Comparison of ENCODE assay signal across 9 cellular contexts in the genomic region with DNA sequence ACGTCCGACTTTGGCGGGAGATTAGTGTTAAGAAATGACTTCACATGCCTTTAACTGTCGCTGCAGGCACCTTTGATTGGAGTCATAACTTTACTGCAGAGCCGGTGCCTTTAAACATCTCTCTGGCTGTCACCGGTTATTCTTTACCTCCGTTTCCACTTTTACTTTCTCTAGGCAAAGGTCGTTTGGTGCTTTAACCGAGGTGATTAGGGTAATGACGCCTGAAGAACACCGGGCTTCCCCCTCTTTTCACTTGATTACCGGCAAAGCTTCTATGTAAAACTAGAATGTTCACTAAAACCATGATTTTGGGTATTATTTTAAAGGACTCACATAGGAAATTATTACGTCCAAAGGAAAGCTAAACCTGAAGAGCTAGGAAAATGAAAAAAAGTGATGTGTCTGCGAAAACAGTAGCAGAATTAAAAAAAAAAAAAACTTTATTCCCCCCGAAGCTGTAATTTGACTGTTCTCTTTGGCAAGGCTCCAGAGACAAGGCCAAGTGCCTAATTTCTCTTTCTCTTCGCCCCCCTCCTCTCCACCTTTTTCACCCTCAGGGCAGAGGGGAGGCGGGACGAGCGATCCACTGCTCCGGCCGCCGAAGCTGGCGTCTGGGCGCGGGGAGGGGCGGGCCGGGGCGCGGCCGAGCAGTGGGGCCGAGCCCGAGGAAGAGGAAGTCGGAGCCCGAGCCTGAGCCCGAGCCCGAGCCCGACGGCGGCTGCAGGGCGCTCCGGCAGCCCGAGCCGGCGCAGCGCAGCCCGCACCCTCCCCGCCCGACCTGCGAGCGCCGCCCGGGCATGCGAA. TPM values are rescaled to one million over a fixed set of nuclear protein-coding genes. Genes with fewer than 3 reads are reported as not detected.
A peak's percentile ranks its signal among the peaks of the same experiment; 100 is the strongest.
DNase-seq lines count a peak whose midpoint lies in the region; ATAC-seq, FAIRE-seq and TF ChIP-seq lines count a peak whose summit lies in the region.
"Had no signal": no experiment of that assay in that cellular context is flagged by ENCODE, and none has a peak within 500 bp of the region (broad histone marks: within the 10 kb centered on the region; RNA-seq: fewer than 3 reads in every experiment).

A gene (plus strand): TSS at position 687 of the 804 bp plus-strand sequence. CDS start 133,797 bp downstream, outside the sequence.

- POLR2A ChIA-PET in endothelial cell of umbilical vein (lab: Charles Lee) = interaction anchor here (0.6 kb wide), 1 partner anchor 518 kb away, joined by 4 read pairs; no protein-coding TSS in a partner anchor

- no peaks in the 10 kb centered on the region for H3K36me3 ChIP-seq in endothelial cell of umbilical vein (ENCODE audit: control insufficient read depth in 2 of 2, extremely low read depth in 1 of 2, insufficient read depth in 2 of 2, low read length in 2 of 2)

- H3K4me1 ChIP-seq in endothelial cell of umbilical vein (ENCODE audit: control insufficient read depth, extremely low read depth, insufficient read depth, low read length) = peaks cover 8% of the 10 kb centered on the region

- CTCF ChIA-PET in endothelial cell of umbilical vein (lab: Charles Lee) = interaction anchor here (1.0 to 4.5 kb wide), 11 partner anchors 11 to 528 kb away, joined by 3 to 80 read pairs (median 5); no protein-coding TSS in a partner anchor

- peak within 1 kb of the TSS; percentile 78 for H2AFZ ChIP-seq in endothelial cell of umbilical vein (ENCODE audit: low read depth, low read length)

- peaks cover 3% of the 10 kb centered on the region for H4K20me1 ChIP-seq in endothelial cell of umbilical vein (replicated peaks; ENCODE audit: control insufficient read depth, extremely low read depth, insufficient read depth, low read length)

- no peaks in the 10 kb centered on the region for H3K9me1 ChIP-seq in endothelial cell of umbilical vein (replicated peaks; ENCODE audit: control insufficient read depth, extremely low read depth, insufficient read depth, low read length)

- dilution Hi-C loops in endothelial cell of umbilical vein (cut with MboI; ENCODE audit: extremely low pct_ligation_motif_present, low sequenced_read_pairs) = no loop called here

- ATAC-seq in HG02840 (IDR thresholded peaks at IDR 0.05; ENCODE audit: low FRiP score, unreplicated experiment) = peak; percentile 53

- no peak for TF ChIP-seq POLR2A in endothelial cell of umbilical vein (IDR thresholded peaks at IDR 0.05; ENCODE audit: low read depth, low read length)

- H3K9me3 ChIP-seq in endothelial cell of umbilical vein (replicated peaks; ENCODE audit: control insufficient read depth, insufficient read depth, low read length) = no peaks in the 10 kb centered on the region

- peak within 1 kb of the TSS; percentile 68 to 80 (median 70) for H3K4me3 ChIP-seq in endothelial cell of umbilical vein (replicated peaks in 1 of 3; ENCODE audit: insufficient read depth in 1 of 3, low read depth in 1 of 3, low read length in 3 of 3)

- FAIRE-seq in endothelial cell of umbilical vein (lab: Jason Lieb, UNC) = peak; percentile 21

- TF ChIP-seq CTCF in endothelial cell of umbilical vein (IDR thresholded peaks at IDR 0.05; ENCODE audit: extremely low read depth in 1 of 2, insufficient read depth in 1 of 2, low read depth in 1 of 2, low read length in 2 of 2) = no peak

- peak; percentile 8 to 20 for DNase-seq in NCI-H2081 (lab: John Stamatoyannopoulos, UW)
- no peak for DNase-seq in NCI-H2081 treated with DMSO at 0.1 percent for 48 hours (lab: John Stamatoyannopoulos, UW)
- DNase-seq in NCI-H2171 treated with DMSO at 0.1 percent for 48 hours (lab: John Stamatoyannopoulos, UW) = peak; percentile 43
- DNase-seq in activated CD8-positive, alpha-beta memory T cell treated with anti-CD3 and anti-CD28 coated beads for 48 hours (ENCODE audit: low read depth in 2 of 3, low spot score in 2 of 3) = peak; percentile 6 to 52 (median 21)
- peak; percentile 58 for DNase-seq in endothelial cell of umbilical vein (ENCODE audit: low read depth, low spot score)
- peak; percentile 92 for DNase-seq in mesenteric fat pad (ENCODE audit: low spot score)
- peak; percentile 60 for DNase-seq in stimulated activated CD8-positive, alpha-beta memory T cell treated with anti-CD3 and anti-CD28 coated beads, Interleukin-4, amount 100 ng/mL, for 48 hours

- no peaks in the 10 kb centered on the region for H3K79me2 ChIP-seq in endothelial cell of umbilical vein (ENCODE audit: control insufficient read depth, insufficient read depth, low read length)

- peak within 1 kb of the TSS; percentile 54 for H3K9ac ChIP-seq in endothelial cell of umbilical vein (replicated peaks; ENCODE audit: extremely low read depth, insufficient read depth, low read length)

- intact Hi-C loops in endothelial cell of umbilical vein (cut with micrococcal nuclease) = loop anchor here (1.0 to 10.0 kb wide), 7 partner anchors 17 to 216 kb away; no protein-coding TSS in a partner anchor

- H3K27ac ChIP-seq in endothelial cell of umbilical vein (ENCODE audit: insufficient read depth, low read depth, low read length) = peak within 1 kb of the TSS; percentile 35
- H3K27ac ChIP-seq: C4-2B had no signal

- H3K4me2 ChIP-seq in endothelial cell of umbilical vein (ENCODE audit: insufficient read depth, low read length) = peak within 1 kb of the TSS; percentile 89

- peaks cover 21 to 31% of the 10 kb centered on the region in 2 experiments for H3K27me3 ChIP-seq in endothelial cell of umbilical vein (ENCODE audit: control insufficient read depth in 2 of 2, insufficient read depth in 2 of 2, low read length in 2 of 2)

- BruUV-seq in endothelial cell of umbilical vein (replicated peaks; lab: Mats Ljungman, UMichigan) = TSS peak; percentile 26

TF ChIP-seq in endothelial cell of umbilical vein, 7 proteins besides CTCF, POLR2A, EP300 and RAD21:
- TF ChIP-seq MYC (IDR thresholded peaks at IDR 0.05; ENCODE audit: low read depth, low read length) (no peak), FOS (IDR thresholded peaks at IDR 0.05; ENCODE audit: borderline replicate concordance, insufficient read depth, low read length) (no peak), EZH2 (IDR thresholded peaks at IDR 0.05; ENCODE audit: borderline replicate concordance, low read depth, low read length, severe bottlenecking) (peak; percentile 13), POLR2AphosphoS5 (IDR thresholded peaks at IDR 0.05; ENCODE audit: insufficient read depth, low read depth, low read length) (peak; percentile 30)
- TF ChIP-seq, protein P1, sequence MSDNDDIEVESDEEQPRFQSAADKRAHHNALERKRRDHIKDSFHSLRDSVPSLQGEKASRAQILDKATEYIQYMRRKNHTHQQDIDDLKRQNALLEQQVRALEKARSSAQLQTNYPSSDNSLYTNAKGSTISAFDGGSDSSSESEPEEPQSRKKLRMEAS (IDR thresholded peaks at IDR 0.05; ENCODE audit: insufficient read depth, insufficient read length) = no peak

RNA-seq across cellular contexts. Expression of the gene that starts here (rescaled TPM):
- total RNA-seq in endothelial cell of umbilical vein (49.7 and 62.5 TPM in 2 replicates), mesenteric fat pad (71.1 TPM)
- 7.8 and 8.8 TPM in 2 replicates for polyA plus RNA-seq in endothelial cell of umbilical vein
- polyA plus RNA-seq in endothelial cell of umbilical vein (2011; cell fraction: cytosol; rRNA removed) = 6.0 and 6.2 TPM in 2 replicates
- polyA plus RNA-seq in endothelial cell of umbilical vein (2011; cell fraction: nucleus; rRNA removed) = 14.7 and 21.3 TPM in 2 replicates
- 8.2 and 10.3 TPM in 2 replicates for polyA plus RNA-seq in endothelial cell of umbilical vein (2012)
- polyA minus RNA-seq in endothelial cell of umbilical vein = 26.0 and 30.9 TPM in 2 replicates
- 1.0 TPM for polyA minus RNA-seq in endothelial cell of umbilical vein (2011; cell fraction: cytosol; rRNA and poly(A)+ RNA removed)
- 45.9 and 53.6 TPM in 2 replicates for polyA minus RNA-seq in endothelial cell of umbilical vein (2011; cell fraction: nucleus; rRNA and poly(A)+ RNA removed)
